In the genomic region with DNA sequence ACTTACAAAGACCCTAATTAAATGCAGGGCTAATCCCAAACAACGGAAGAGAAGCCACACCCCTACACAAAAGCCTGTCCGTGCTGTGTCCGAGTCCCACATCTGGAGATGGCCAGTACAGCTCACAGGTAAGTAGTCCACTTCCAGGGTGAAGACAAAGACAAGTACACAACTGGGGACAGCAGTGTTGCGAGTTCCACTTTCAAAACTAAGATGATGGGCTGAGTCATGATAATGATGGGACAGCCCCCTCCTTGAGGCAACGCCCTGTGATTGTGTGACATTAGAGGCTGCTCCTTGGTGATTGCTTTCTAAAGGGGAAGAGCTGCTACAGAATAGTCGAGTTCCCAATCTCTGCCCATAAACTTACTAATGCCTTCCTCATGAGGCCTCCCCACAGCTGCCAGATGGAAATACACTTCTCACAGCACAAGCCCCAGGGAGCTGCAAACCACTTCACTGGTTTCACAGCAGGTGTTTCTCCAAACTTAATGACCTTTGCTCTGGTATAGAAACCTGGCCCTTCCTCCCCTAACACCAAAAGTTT, we compare ENCODE assay signal across 9 cellular contexts. TPM values are rescaled to one million over a fixed set of nuclear protein-coding genes. Genes with fewer than 3 reads are reported as not detected.
DNase-seq lines count a peak whose midpoint lies in the region; ATAC-seq and TF ChIP-seq lines count a peak whose summit lies in the region.
"Had no signal": no experiment of that assay in that cellular context is flagged by ENCODE, and none has a peak within 500 bp of the region (broad histone marks: within the 10 kb centered on the region; RNA-seq: fewer than 3 reads in every experiment).

No MANE protein-coding gene starts in this region.

- H3K4me3 Mint-ChIP-seq in activated T-helper 1 cell treated with anti-CD3 and anti-CD28 coated beads, Interleukin-12 subunit alpha, Interleukin-12 subunit beta, Interleukin-2, Interleukin-4 antibody, amounts not matched to agents 30 ng/mL and 10 ng/mL and 1 ng/mL, durations not matched to agents 14 hours and 24 hours and 36 hours: peak overlapping the region; percentile 69

- no peaks in the 10 kb centered on the region for H3K9me3 Mint-ChIP-seq in activated T-helper 1 cell treated with anti-CD3 and anti-CD28 coated beads, Interleukin-12 subunit alpha, Interleukin-12 subunit beta, Interleukin-2, Interleukin-4 antibody, amounts not matched to agents 30 ng/mL and 10 ng/mL and 1 ng/mL, durations not matched to agents 14 hours and 24 hours and 36 hours

- H3K4me1 Mint-ChIP-seq in activated T-helper 1 cell treated with anti-CD3 and anti-CD28 coated beads, Interleukin-12 subunit alpha, Interleukin-12 subunit beta, Interleukin-2, Interleukin-4 antibody, amounts not matched to agents 30 ng/mL and 10 ng/mL and 1 ng/mL, durations not matched to agents 14 hours and 24 hours and 36 hours (ENCODE audit: low read depth): peaks cover 78% of the 10 kb centered on the region

- H3K27me3 Mint-ChIP-seq in activated T-helper 1 cell treated with anti-CD3 and anti-CD28 coated beads, Interleukin-12 subunit alpha, Interleukin-12 subunit beta, Interleukin-2, Interleukin-4 antibody, amounts not matched to agents 30 ng/mL and 10 ng/mL and 1 ng/mL, durations not matched to agents 14 hours and 24 hours and 36 hours (ENCODE audit: insufficient read depth): no peaks in the 10 kb centered on the region

- H3K4me1 ChIP-seq in tibial artery: no peaks in the 10 kb centered on the region

- no peak overlapping the region for H3K27ac ChIP-seq in tibial artery
- H3K27ac ChIP-seq: neutrophil had no signal

- intact Hi-C loops in activated T-helper 1 cell treated with anti-CD3 and anti-CD28 coated beads, Interleukin-12 subunit alpha, Interleukin-12 subunit beta, Interleukin-2, Interleukin-4 antibody, amounts not matched to agents 30 ng/mL and 10 ng/mL and 1 ng/mL, durations not matched to agents 14 hours and 24 hours and 36 hours (cut with micrococcal nuclease): loop anchor here (2.0 to 10.0 kb wide), 2 partner anchors 56 to 828 kb away; partner anchors contain the start of genes SFMBT1 and WDR82
- intact Hi-C loops in tibial artery (cut with DNase I; ENCODE audit: low total_unique reads): no loop called here

- H3K36me3 Mint-ChIP-seq in activated T-helper 1 cell treated with anti-CD3 and anti-CD28 coated beads, Interleukin-12 subunit alpha, Interleukin-12 subunit beta, Interleukin-2, Interleukin-4 antibody, amounts not matched to agents 30 ng/mL and 10 ng/mL and 1 ng/mL, durations not matched to agents 14 hours and 24 hours and 36 hours (ENCODE audit: low read depth): peaks cover 44% of the 10 kb centered on the region

- peak overlapping the region; percentile 94 for H3K27ac Mint-ChIP-seq in activated T-helper 1 cell treated with anti-CD3 and anti-CD28 coated beads, Interleukin-12 subunit alpha, Interleukin-12 subunit beta, Interleukin-2, Interleukin-4 antibody, amounts not matched to agents 30 ng/mL and 10 ng/mL and 1 ng/mL, durations not matched to agents 14 hours and 24 hours and 36 hours

- no peak overlapping the region for H3K4me3 ChIP-seq in tibial artery

- peak; percentile 26 for DNase-seq in EH (ENCODE audit: low read depth)
- DNase-seq in activated T-helper 1 cell treated with anti-CD3 and anti-CD28 coated beads, Interleukin-12 subunit alpha, Interleukin-12 subunit beta, Interleukin-2, Interleukin-4 antibody, amounts not matched to agents 30 ng/mL and 10 ng/mL and 1 ng/mL, durations not matched to agents 14 hours and 24 hours and 36 hours (ENCODE audit: low spot score): peak; percentile 62
- DNase-seq in stimulated activated CD4-positive, alpha-beta T cell treated with anti-CD3 and anti-CD28 coated beads, TNF-alpha, amount 100 ng/mL, for 4 hours (ENCODE audit: low read depth in 3 of 3): peak in 2 of 3 experiments; percentile 8 to 16
- no peak for DNase-seq in T-helper 9 cell
- DNase-seq in tibial artery: no peak
- DNase-seq in AG08396 (ENCODE audit: low spot score): no peak

- peaks cover 31 to 86% (median 55%) of the 10 kb centered on the region in 3 donors for H3K36me3 ChIP-seq in tibial artery

- ATAC-seq in GM19463 (IDR thresholded peaks at IDR 0.05; ENCODE audit: unreplicated experiment) (peak; percentile 85), HG03439 (IDR thresholded peaks at IDR 0.05; ENCODE audit: unreplicated experiment) (peak; percentile 87)

- TF ChIP-seq CTCF in tibial artery (IDR thresholded peaks at IDR 0.05): no peak

- no peaks in the 10 kb centered on the region for H3K9me3 ChIP-seq in tibial artery
- H3K9me3 ChIP-seq: neutrophil had no signal

- no peaks in the 10 kb centered on the region for H3K27me3 ChIP-seq in tibial artery
- H3K27me3 ChIP-seq: neutrophil had no signal

RNA-seq across cellular contexts. Expression of gene RFT1, which starts 27.6 kb away (rescaled TPM):
- 44.9 and 46.2 TPM in 2 replicates for total RNA-seq in activated T-helper 1 cell treated with anti-CD3 and anti-CD28 coated beads, Interleukin-12 subunit alpha, Interleukin-12 subunit beta, Interleukin-2, Interleukin-4 antibody, amounts not matched to agents 30 ng/mL and 10 ng/mL and 1 ng/mL, durations not matched to agents 14 hours and 24 hours and 36 hours

RNA-seq across cellular contexts. Expression of gene SFMBT1, which starts 56.8 kb away (rescaled TPM):
- total RNA-seq in activated T-helper 1 cell treated with anti-CD3 and anti-CD28 coated beads, Interleukin-12 subunit alpha, Interleukin-12 subunit beta, Interleukin-2, Interleukin-4 antibody, amounts not matched to agents 30 ng/mL and 10 ng/mL and 1 ng/mL, durations not matched to agents 14 hours and 24 hours and 36 hours: 28.4 and 31.0 TPM in 2 replicates

RNA-seq across cellular contexts. Expression of gene PRKCD, which starts 58.3 kb away (rescaled TPM):
- 24.8 and 28.0 TPM in 2 replicates for total RNA-seq in activated T-helper 1 cell treated with anti-CD3 and anti-CD28 coated beads, Interleukin-12 subunit alpha, Interleukin-12 subunit beta, Interleukin-2, Interleukin-4 antibody, amounts not matched to agents 30 ng/mL and 10 ng/mL and 1 ng/mL, durations not matched to agents 14 hours and 24 hours and 36 hours

Comparison
In these comparisons a context has a peak if more than half of its experiments do, and no peak if none do; other contexts are left out.
1. DNase-seq: peak in EH (single experiment), activated T-helper 1 cell treated with anti-CD3 and anti-CD28 coated beads, Interleukin-12 subunit alpha, Interleukin-12 subunit beta, Interleukin-2, Interleukin-4 antibody, amounts not matched to agents 30 ng/mL and 10 ng/mL and 1 ng/mL, durations not matched to agents 14 hours and 24 hours and 36 hours (single experiment) and stimulated activated CD4-positive, alpha-beta T cell treated with anti-CD3 and anti-CD28 coated beads, TNF-alpha, amount 100 ng/mL, for 4 hours (2 of 3); none in T-helper 9 cell (single experiment), tibial artery (0 of 2) and AG08396 (single experiment).